In the genomic region with DNA sequence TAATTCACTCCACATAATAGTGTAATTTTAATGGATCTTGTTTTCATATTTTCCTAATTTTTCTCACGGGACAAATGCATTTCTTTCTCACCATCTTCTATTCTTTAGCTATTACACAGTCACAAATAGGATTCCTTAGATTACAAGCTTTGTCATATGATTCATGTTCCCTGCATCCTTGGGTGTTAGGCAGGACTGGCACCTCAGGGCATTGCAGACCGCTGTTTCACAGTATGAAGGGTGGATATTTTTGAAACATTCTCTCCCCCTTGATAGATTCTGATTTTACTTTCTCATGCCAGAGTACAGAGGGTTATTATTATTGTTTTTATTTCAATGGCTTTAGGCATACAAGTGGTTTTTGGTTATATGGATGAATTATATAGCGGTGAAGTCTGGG, we compare ENCODE assay signal across 16 cellular contexts.
A peak's percentile ranks its signal among the peaks of the same experiment; 100 is the strongest.
DNase-seq lines count a peak whose midpoint lies in the region; ATAC-seq and TF ChIP-seq lines count a peak whose summit lies in the region.
"Had no signal": no experiment of that assay in that cellular context is flagged by ENCODE, and none has a peak within 500 bp of the region (broad histone marks: within the 10 kb centered on the region; RNA-seq: fewer than 3 reads in every experiment).

No MANE protein-coding gene starts in this region.

- H3K4me3 ChIP-seq in RWPE2 (ENCODE audit: severe bottlenecking) (no peak overlapping the region), brain microvascular endothelial cell (ENCODE audit: low read depth, low read length) (no peak overlapping the region)
- H3K4me3 ChIP-seq: GM23248 had no signal

- no peak for TF ChIP-seq CTCF in RWPE2 (IDR thresholded peaks at IDR 0.05; ENCODE audit: poor library complexity, severe bottlenecking)
- TF ChIP-seq CTCF in foreskin keratinocyte (conservative IDR thresholded peaks at IDR 0.05), result no peak
- no peak for TF ChIP-seq CTCF in brain microvascular endothelial cell (IDR thresholded peaks at IDR 0.05; ENCODE audit: low read depth, low read length, missing control alignments)

- DNase-seq in M059J (ENCODE audit: low read depth) (peak; percentile 71), RWPE2 (ENCODE audit: low spot score) (no peak), foreskin keratinocyte (peak; percentile 24 to 54), hypothalamus (lab: John Stamatoyannopoulos, UW) (no peak), brain microvascular endothelial cell (no peak)
- DNase-seq: C1 segment of cervical spinal cord; Calu3; CD4-positive, alpha-beta memory T cell; COR-L47; DMS53; DMS79 treated with DMSO at 0.1 percent for 48 hours; GF-D8; GM23248; H7; HCEC 1CT had no signal

- no peaks in the 10 kb centered on the region for H3K4me1 ChIP-seq in RWPE2 (ENCODE audit: insufficient read depth, poor library complexity, severe bottlenecking)
- no peaks in the 10 kb centered on the region for H3K4me1 ChIP-seq in foreskin keratinocyte

- no peak overlapping the region for H3K27ac ChIP-seq in RWPE2 (ENCODE audit: poor library complexity, severe bottlenecking)
- no peak overlapping the region for H3K27ac ChIP-seq in foreskin keratinocyte
- no peak overlapping the region for H3K27ac ChIP-seq in brain microvascular endothelial cell
- H3K27ac ChIP-seq: GM23248 had no signal

- H3K9me3 ChIP-seq in RWPE2 (ENCODE audit: severe bottlenecking), result no peaks in the 10 kb centered on the region

- H3K36me3 ChIP-seq in RWPE2 (ENCODE audit: low read depth), result no peaks in the 10 kb centered on the region
- no peaks in the 10 kb centered on the region for H3K36me3 ChIP-seq in brain microvascular endothelial cell (replicated peaks)

- ATAC-seq in RWPE2 (ENCODE audit: low read depth), result 0 out of 3 replicates have a peak, but pooled peaks have one; percentile 27
- peak; percentile 78 for ATAC-seq in foreskin keratinocyte
- ATAC-seq in GM19467 (IDR thresholded peaks at IDR 0.05; ENCODE audit: unreplicated experiment), result no peak

- H3K27me3 ChIP-seq in RWPE2 (ENCODE audit: insufficient read depth, poor library complexity, severe bottlenecking) (no peaks in the 10 kb centered on the region), foreskin keratinocyte (no peaks in the 10 kb centered on the region), brain microvascular endothelial cell (replicated peaks) (no peaks in the 10 kb centered on the region)

- in situ Hi-C loops in brain microvascular endothelial cell (cut with HindIII; ENCODE audit: low pct_ligation_motif_present, low sequenced_read_pairs), result no loop called here

Comparison
In these comparisons a context has a peak if more than half of its experiments do, and no peak if none do; other contexts are left out.
1. DNase-seq: peak in M059J (single experiment) and foreskin keratinocyte (2 of 2); none in RWPE2 (single experiment), hypothalamus (0 of 51) and brain microvascular endothelial cell (single experiment).